23 cellular contexts compared by ENCODE assay signal in genomic region chr1:77388655-77389054, GRCh38.
A peak's percentile ranks its signal among the peaks of the same experiment; 100 is the strongest.
DNase-seq lines count a peak whose midpoint lies in the region; ATAC-seq and TF ChIP-seq lines count a peak whose summit lies in the region.
"Had no signal": no experiment of that assay in that cellular context is flagged by ENCODE, and none has a peak within 500 bp of the region (broad histone marks: within the 10 kb centered on the region; RNA-seq: fewer than 3 reads in every experiment).

No MANE protein-coding gene starts in this region.

- 39 to 45% (median 40%) methylated on average over 3 of the region's 3 CpGs for WGBS in adrenal gland, 4 donors

- H3K4me1 ChIP-seq in adrenal gland (replicated peaks in 1 of 2) (peaks cover 5 to 16% of the 10 kb centered on the region in 2 donors), upper lobe of right lung (no peaks in the 10 kb centered on the region)
- H3K4me1 ChIP-seq: testis had no signal

- H3K27me3 ChIP-seq in adrenal gland (no peaks in the 10 kb centered on the region), upper lobe of right lung (no peaks in the 10 kb centered on the region)
- H3K27me3 ChIP-seq: testis had no signal

- peak; percentile 71 for DNase-seq in SIG-M5 treated with dmso at 0.1 percent for 504 hours (lab: John Stamatoyannopoulos, UW; ENCODE audit: unreplicated experiment)
- DNase-seq in SIG-M5 (lab: John Stamatoyannopoulos, UW): no peak
- peak in 5 of 7 donors; percentile 17 to 46 (median 30) for DNase-seq in adrenal gland
- peak; percentile 23 for DNase-seq in fibroblast of villous mesenchyme (ENCODE audit: low read depth)
- no peak for DNase-seq in upper lobe of right lung
- no peak for DNase-seq in Right ventricle myocardium inferior (ENCODE audit: missing footprints)
- DNase-seq in NCI-H1436 treated with DMSO at 0.1 percent for 48 hours (lab: John Stamatoyannopoulos, UW): no peak
- DNase-seq: activated CD8-positive, alpha-beta T cell treated with anti-CD3 and anti-CD28 coated beads, Interleukin-2, amount 10 ng/mL, durations not matched to agents 7 days and 5 days; activated naive CD8-positive, alpha-beta T cell treated with anti-CD3 and anti-CD28 coated beads, Interleukin-2, amount 10 ng/mL, durations not matched to agents 7 days and 5 days; CD4-positive, alpha-beta T cell; hippocampal formation; KBM-7; NCI-H1436; NCI-H446 treated with DMSO at 0.1 percent for 48 hours; nucleus accumbens; PC-9; SHP77 treated with DMSO at 0.1 percent for 48 hours; stimulated activated CD4-positive, alpha-beta T cell treated with anti-CD3 and anti-CD28 coated beads, Interleukin-4, amount 100 ng/mL, for 4 hours; testis had no signal

- H3K4me3 ChIP-seq in adrenal gland (no peak overlapping the region), fibroblast of villous mesenchyme (ENCODE audit: low read depth, low read length) (no peak overlapping the region), upper lobe of right lung (no peak overlapping the region)
- H3K4me3 ChIP-seq: PC-9, testis had no signal

- no peaks in the 10 kb centered on the region for H3K36me3 ChIP-seq in adrenal gland (replicated peaks in 1 of 2)
- no peaks in the 10 kb centered on the region for H3K36me3 ChIP-seq in upper lobe of right lung

- no peak for TF ChIP-seq CTCF in adrenal gland (IDR thresholded peaks at IDR 0.05)
- TF ChIP-seq CTCF in fibroblast of villous mesenchyme (IDR thresholded peaks at IDR 0.05; ENCODE audit: insufficient read depth, low read depth, low read length): no peak
- no peak for TF ChIP-seq CTCF in upper lobe of right lung (IDR thresholded peaks at IDR 0.05)

- H3K27ac ChIP-seq in adrenal gland: no peak overlapping the region
- H3K27ac ChIP-seq in upper lobe of right lung: no peak overlapping the region
- H3K27ac ChIP-seq: 22Rv1, PC-9, testis had no signal

- H3K9me3 ChIP-seq in adrenal gland (replicated peaks in 1 of 3): no peaks in the 10 kb centered on the region
- H3K9me3 ChIP-seq in upper lobe of right lung: no peaks in the 10 kb centered on the region
- H3K9me3 ChIP-seq: testis had no signal

- ATAC-seq in upper lobe of right lung (peak; percentile 50), Right ventricle myocardium inferior (no peak), GM18498 (IDR thresholded peaks at IDR 0.05; ENCODE audit: unreplicated experiment) (no peak)
- ATAC-seq: activated CD8-positive, alpha-beta T cell treated with anti-CD3 and anti-CD28 coated beads, Interleukin-2, amount 10 ng/mL, durations not matched to agents 7 days and 5 days; left lobe of liver; stimulated activated memory B cell treated with anti-CD40 and anti-IgM and Interleukin-4, amounts not matched to agents 10 μg/mL and 1 μg/mL and 100 μg/mL, for 72 hours had no signal

- no peak for TF ChIP-seq POLR2A in adrenal gland (IDR thresholded peaks at IDR 0.05)

- intact Hi-C loops in adrenal gland (cut with DNase I) (no loop called here), upper lobe of right lung (cut with DNase I) (no loop called here), Right ventricle myocardium inferior (cut with DNase I) (no loop called here)

Comparison
In these comparisons a context has a peak if more than half of its experiments do, and no peak if none do; other contexts are left out.
1. DNase-seq: peak in SIG-M5 treated with dmso at 0.1 percent for 504 hours (single experiment), adrenal gland (5 of 7) and fibroblast of villous mesenchyme (single experiment); none in SIG-M5 (single experiment), upper lobe of right lung (single experiment), Right ventricle myocardium inferior (single experiment) and NCI-H1436 treated with DMSO at 0.1 percent for 48 hours (single experiment).